Comparison of ENCODE assay signal across 10 cellular contexts in the genomic region with DNA sequence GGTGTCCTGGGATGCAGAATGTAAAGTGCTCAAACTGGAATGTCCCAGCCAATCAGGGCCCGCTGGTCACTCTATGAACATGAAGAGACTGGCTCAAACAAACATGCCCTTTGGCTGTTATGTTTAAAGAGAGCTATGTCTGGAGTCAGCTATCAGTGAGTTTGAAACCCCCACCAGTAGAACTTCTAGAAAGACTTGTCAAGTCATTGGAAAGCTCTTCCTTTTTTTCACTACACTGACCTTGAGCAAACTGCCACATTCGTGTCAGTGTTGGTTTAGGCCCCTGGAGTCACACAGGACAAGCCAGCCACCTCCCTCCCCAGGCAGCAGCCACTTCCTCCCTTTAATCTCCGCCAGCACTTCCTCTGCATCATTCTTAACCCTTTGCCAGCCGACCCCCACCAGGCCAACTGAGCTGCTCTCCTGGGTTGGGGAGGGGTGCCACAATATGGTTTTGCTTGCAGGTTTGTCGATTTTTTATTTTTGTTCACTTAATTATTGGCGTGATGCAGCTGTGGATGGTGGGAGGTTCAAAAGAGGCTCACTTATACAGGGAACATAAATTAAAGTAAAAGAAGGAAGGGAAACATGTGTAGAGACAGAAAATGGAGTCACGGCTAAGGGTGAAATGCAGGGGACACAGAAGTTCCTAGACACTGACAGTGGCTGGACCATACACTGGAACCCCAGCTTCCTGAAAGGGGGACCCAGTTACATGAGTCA. TPM values are rescaled to one million over a fixed set of nuclear protein-coding genes. Genes with fewer than 3 reads are reported as not detected.
DNase-seq lines count a peak whose midpoint lies in the region; ATAC-seq lines count a peak whose summit lies in the region.
"Had no signal": no experiment of that assay in that cellular context is flagged by ENCODE, and none has a peak within 500 bp of the region (broad histone marks: within the 10 kb centered on the region; RNA-seq: fewer than 3 reads in every experiment).

No MANE protein-coding gene starts in this region.

- H3K36me3 Mint-ChIP-seq in activated CD4-positive, alpha-beta T cell treated with anti-CD3 and anti-CD28 coated beads, Interleukin-2, amount 10 ng/mL, durations not matched to agents 7 days and 5 days (ENCODE audit: low read depth), result no peaks in the 10 kb centered on the region
- no peaks in the 10 kb centered on the region for H3K36me3 Mint-ChIP-seq in activated naive CD4-positive, alpha-beta T cell treated with anti-CD3 and anti-CD28 coated beads, Interleukin-2, amount 50 U/mL, for 24 hours

- peak; percentile 62 for DNase-seq in activated CD4-positive, alpha-beta T cell treated with anti-CD3 and anti-CD28 coated beads, Interleukin-2, amount 10 ng/mL, durations not matched to agents 7 days and 5 days
- DNase-seq in activated CD4-positive, alpha-beta T cell treated with anti-CD3 and anti-CD28 coated beads, Interleukin-2, amount 50 U/mL, for 4 hours, result no peak
- peak; percentile 54 for DNase-seq in left kidney (ENCODE audit: low read depth, low spot score)
- DNase-seq in substantia nigra (lab: John Stamatoyannopoulos, UW), result peak in 17 of 49 donors; percentile 14 to 50 (median 29)
- DNase-seq in NCI-H1105 (lab: John Stamatoyannopoulos, UW), result no peak
- no peak for DNase-seq in AG20443 (ENCODE audit: low spot score)
- DNase-seq: NCI-H187 treated with DMSO at 0.1 percent for 48 hours had no signal

- peaks cover 2% of the 10 kb centered on the region for H3K27me3 Mint-ChIP-seq in activated CD4-positive, alpha-beta T cell treated with anti-CD3 and anti-CD28 coated beads, Interleukin-2, amount 10 ng/mL, durations not matched to agents 7 days and 5 days
- H3K27me3 Mint-ChIP-seq in activated naive CD4-positive, alpha-beta T cell treated with anti-CD3 and anti-CD28 coated beads, Interleukin-2, amount 50 U/mL, for 24 hours, result peaks cover 1% of the 10 kb centered on the region

- H3K27ac Mint-ChIP-seq in activated CD4-positive, alpha-beta T cell treated with anti-CD3 and anti-CD28 coated beads, Interleukin-2, amount 10 ng/mL, durations not matched to agents 7 days and 5 days, result peak overlapping the region; percentile 86
- peak overlapping the region; percentile 79 for H3K27ac Mint-ChIP-seq in activated naive CD4-positive, alpha-beta T cell treated with anti-CD3 and anti-CD28 coated beads, Interleukin-2, amount 50 U/mL, for 24 hours

- no peak for ATAC-seq in HG02973 (IDR thresholded peaks at IDR 0.05; ENCODE audit: unreplicated experiment)

- peaks cover 5% of the 10 kb centered on the region for H3K9me3 Mint-ChIP-seq in activated CD4-positive, alpha-beta T cell treated with anti-CD3 and anti-CD28 coated beads, Interleukin-2, amount 10 ng/mL, durations not matched to agents 7 days and 5 days
- H3K9me3 Mint-ChIP-seq in activated naive CD4-positive, alpha-beta T cell treated with anti-CD3 and anti-CD28 coated beads, Interleukin-2, amount 50 U/mL, for 24 hours, result no peaks in the 10 kb centered on the region

- peak overlapping the region; percentile 21 for H3K27ac ChIP-seq in substantia nigra (ENCODE audit: low read depth, low read length, poor library complexity, severe bottlenecking)
- H3K27ac ChIP-seq: A549 had no signal

- peak overlapping the region; percentile 33 for H3K4me3 Mint-ChIP-seq in activated CD4-positive, alpha-beta T cell treated with anti-CD3 and anti-CD28 coated beads, Interleukin-2, amount 10 ng/mL, durations not matched to agents 7 days and 5 days
- peak overlapping the region; percentile 64 for H3K4me3 Mint-ChIP-seq in activated naive CD4-positive, alpha-beta T cell treated with anti-CD3 and anti-CD28 coated beads, Interleukin-2, amount 50 U/mL, for 24 hours

- CTCF ChIA-PET in activated CD4-positive, alpha-beta T cell treated with anti-CD3 and anti-CD28 coated beads, Interleukin-2, amount 10 ng/mL, durations not matched to agents 7 days and 5 days (lab: Charles Lee), result interaction anchor here (1.0 kb wide), 1 partner anchor 9 kb away, joined by 3 read pairs; no protein-coding TSS in a partner anchor

- peaks cover 41% of the 10 kb centered on the region for H3K4me1 Mint-ChIP-seq in activated CD4-positive, alpha-beta T cell treated with anti-CD3 and anti-CD28 coated beads, Interleukin-2, amount 10 ng/mL, durations not matched to agents 7 days and 5 days
- peaks cover 33% of the 10 kb centered on the region for H3K4me1 Mint-ChIP-seq in activated naive CD4-positive, alpha-beta T cell treated with anti-CD3 and anti-CD28 coated beads, Interleukin-2, amount 50 U/mL, for 24 hours

- POLR2A ChIA-PET in activated CD4-positive, alpha-beta T cell treated with anti-CD3 and anti-CD28 coated beads, Interleukin-2, amount 10 ng/mL, durations not matched to agents 7 days and 5 days (lab: Charles Lee), result no interaction called here

RNA-seq across cellular contexts. Expression of a gene that starts 25.3 kb away (rescaled TPM):
- not detected for total RNA-seq in activated CD4-positive, alpha-beta T cell treated with anti-CD3 and anti-CD28 coated beads, Interleukin-2, amount 10 ng/mL, durations not matched to agents 7 days and 5 days

Comparison
In these comparisons a context has a peak if more than half of its experiments do, and no peak if none do; other contexts are left out.
1. DNase-seq: peak in activated CD4-positive, alpha-beta T cell treated with anti-CD3 and anti-CD28 coated beads, Interleukin-2, amount 10 ng/mL, durations not matched to agents 7 days and 5 days (single experiment) and left kidney (single experiment); none in activated CD4-positive, alpha-beta T cell treated with anti-CD3 and anti-CD28 coated beads, Interleukin-2, amount 50 U/mL, for 4 hours (0 of 2), NCI-H1105 (single experiment) and AG20443 (single experiment).